27 cellular contexts compared by ENCODE assay signal in genomic region chr11:62011881-62012280, GRCh38.
"Had no signal": no experiment of that assay in that cellular context is flagged by ENCODE, and none has a peak within 500 bp of the region (broad histone marks: within the 10 kb centered on the region; RNA-seq: fewer than 3 reads in every experiment).

No MANE protein-coding gene starts in this region.

- H3K27ac Mint-ChIP-seq: activated CD4-positive, alpha-beta T cell treated with anti-CD3 and anti-CD28 coated beads, Interleukin-2, amount 10 ng/mL, durations not matched to agents 24 days and 14 days; activated CD8-positive, alpha-beta T cell treated with anti-CD3 and anti-CD28 coated beads for 36 hours; activated naive CD4-positive, alpha-beta T cell treated with anti-CD3 and anti-CD28 coated beads for 36 hours; activated T-helper 1 cell treated with anti-CD3 and anti-CD28 coated beads, Interleukin-12 subunit alpha, Interleukin-12 subunit beta, Interleukin-2, Interleukin-4 antibody, amounts not matched to agents 30 ng/mL and 10 ng/mL and 1 ng/mL, durations not matched to agents 14 hours and 24 hours and 36 hours had no signal

- H3K27me3 ChIP-seq: adrenal gland, body of pancreas had no signal

- H3K4me3 ChIP-seq: adrenal gland, body of pancreas had no signal

- DNase-seq: activated CD4-positive, alpha-beta T cell treated with anti-CD3 and anti-CD28 coated beads, Interleukin-2, amount 10 ng/mL, durations not matched to agents 24 days and 14 days; activated CD4-positive, alpha-beta T cell treated with anti-CD3 and anti-CD28 coated beads, Interleukin-2, amount 50 U/mL, for 4 hours; activated CD8-positive, alpha-beta T cell treated with anti-CD3 and anti-CD28 coated beads for 36 hours; activated gamma-delta T cell treated with Interleukin-2 at 50 U/mL for 16 hours; activated naive CD4-positive, alpha-beta T cell treated with anti-CD3 and anti-CD28 coated beads for 36 hours; activated T-cell treated with anti-CD3 and anti-CD28 coated beads, Interleukin-2, amount 50 U/mL, for 4 hours; body of pancreas; caudate nucleus; Kasumi-1; KG1; MM.1S; MV-4-11; NCI-H1092; NCI-H1436; NCI-H1694; NCI-H1930; NCI-H2081 treated with DMSO at 0.1 percent for 48 hours; NCI-H524; NCI-H69; NCI-H82; SHP77 treated with DMSO at 0.1 percent for 48 hours; SW 1271; T-helper 1 cell; T1000 had no signal

- H3K36me3 Mint-ChIP-seq: activated naive CD4-positive, alpha-beta T cell treated with anti-CD3 and anti-CD28 coated beads, Interleukin-2, amount 50 U/mL, for 72 hours had no signal

- H3K27me3 Mint-ChIP-seq: activated CD4-positive, alpha-beta T cell treated with anti-CD3 and anti-CD28 coated beads, Interleukin-2, amount 10 ng/mL, durations not matched to agents 24 days and 14 days had no signal

- H3K4me1 ChIP-seq: adrenal gland, body of pancreas had no signal

- H3K27ac ChIP-seq: adrenal gland, body of pancreas had no signal

- H3K9me3 ChIP-seq: adrenal gland, body of pancreas had no signal

- H3K4me3 Mint-ChIP-seq: activated CD4-positive, alpha-beta T cell treated with anti-CD3 and anti-CD28 coated beads, Interleukin-2, amount 10 ng/mL, durations not matched to agents 24 days and 14 days; activated CD8-positive, alpha-beta T cell treated with anti-CD3 and anti-CD28 coated beads for 36 hours; activated naive CD4-positive, alpha-beta T cell treated with anti-CD3 and anti-CD28 coated beads for 36 hours; activated T-cell treated with anti-CD3 and anti-CD28 coated beads, Interleukin-2, amount 50 U/mL, for 4 hours; activated T-helper 1 cell treated with anti-CD3 and anti-CD28 coated beads, Interleukin-12 subunit alpha, Interleukin-12 subunit beta, Interleukin-2, Interleukin-4 antibody, amounts not matched to agents 30 ng/mL and 10 ng/mL and 1 ng/mL, durations not matched to agents 14 hours and 24 hours and 36 hours had no signal

- H3K36me3 ChIP-seq: adrenal gland had no signal

- H3K9me3 Mint-ChIP-seq: activated CD4-positive, alpha-beta T cell treated with anti-CD3 and anti-CD28 coated beads, Interleukin-2, amount 10 ng/mL, durations not matched to agents 24 days and 14 days; activated CD8-positive, alpha-beta T cell treated with anti-CD3 and anti-CD28 coated beads for 36 hours; activated naive CD4-positive, alpha-beta T cell treated with anti-CD3 and anti-CD28 coated beads for 36 hours; activated naive CD4-positive, alpha-beta T cell treated with anti-CD3 and anti-CD28 coated beads, Interleukin-2, amount 50 U/mL, for 72 hours; activated T-cell treated with anti-CD3 and anti-CD28 coated beads, Interleukin-2, amount 50 U/mL, for 4 hours; activated T-helper 1 cell treated with anti-CD3 and anti-CD28 coated beads, Interleukin-12 subunit alpha, Interleukin-12 subunit beta, Interleukin-2, Interleukin-4 antibody, amounts not matched to agents 30 ng/mL and 10 ng/mL and 1 ng/mL, durations not matched to agents 14 hours and 24 hours and 36 hours had no signal
